11 cellular contexts compared by ENCODE assay signal in genomic region chr22:36465232-36466021, GRCh38. TPM values are rescaled to one million over a fixed set of nuclear protein-coding genes. Genes with fewer than 3 reads are reported as not detected.
DNase-seq lines count a peak whose midpoint lies in the region; ATAC-seq, FAIRE-seq and TF ChIP-seq lines count a peak whose summit lies in the region.
"Had no signal": no experiment of that assay in that cellular context is flagged by ENCODE, and none has a peak within 500 bp of the region (broad histone marks: within the 10 kb centered on the region; RNA-seq: fewer than 3 reads in every experiment).

No MANE protein-coding gene starts in this region.

- no TSS peak for BruUV-seq in Caco-2 (replicated peaks; lab: Mats Ljungman, UMichigan)

- peak overlapping the region; percentile 96 for H3K27ac ChIP-seq in RWPE1
- peak overlapping the region; percentile 92 to 97 (median 94) for H3K27ac ChIP-seq in pancreas
- H3K27ac ChIP-seq: neutrophil had no signal

- intact Hi-C loops in Caco-2 (cut with micrococcal nuclease; ENCODE audit: unreplicated experiment) (no loop called here), pancreas (cut with DNase I) (loop anchor here in 1 of 3 donors (5.0 kb wide), 1 partner anchor 163 kb away; no protein-coding TSS in a partner anchor)
- intact Hi-C loops in activated naive CD4-positive, alpha-beta T cell treated with anti-CD3 and anti-CD28 coated beads for 36 hours (cut with micrococcal nuclease): no loop called here

- peak overlapping the region; percentile 42 for H3K27ac Mint-ChIP-seq in Caco-2 (ENCODE audit: unreplicated experiment)
- H3K27ac Mint-ChIP-seq in activated naive CD4-positive, alpha-beta T cell treated with anti-CD3 and anti-CD28 coated beads for 36 hours: no peak overlapping the region

- TF ChIP-seq CTCF in Caco-2 (IDR thresholded peaks at IDR 0.05; ENCODE audit: insufficient read depth in 1 of 2, low read depth in 1 of 2, low read length in 1 of 2, severe bottlenecking in 1 of 2, unreplicated experiment in 1 of 2) (no peak), RWPE1 (conservative IDR thresholded peaks at IDR 0.05; ENCODE audit: low read depth) (no peak), fibroblast of mammary gland (conservative IDR thresholded peaks at IDR 0.05; ENCODE audit: control insufficient read depth, insufficient read depth, low read depth, low read length) (no peak), pancreas (IDR thresholded peaks at IDR 0.05) (no peak)

- peaks cover 25% of the 10 kb centered on the region for H3K36me3 Mint-ChIP-seq in Caco-2 (ENCODE audit: insufficient read depth, unreplicated experiment)
- peaks cover 6% of the 10 kb centered on the region for H3K36me3 Mint-ChIP-seq in activated naive CD4-positive, alpha-beta T cell treated with anti-CD3 and anti-CD28 coated beads for 36 hours (ENCODE audit: low read depth)

- POLR2A ChIA-PET in Caco-2 (lab: Charles Lee) (interaction anchor here (0.5 kb wide), 1 partner anchor 13 kb away, joined by 3 read pairs; no protein-coding TSS in a partner anchor), RWPE1 (lab: Yijun Ruan, JAX; ENCODE audit: low non-redundant PET) (no interaction called here)

- no peaks in the 10 kb centered on the region for H3K27me3 ChIP-seq in Caco-2 (replicated peaks; ENCODE audit: control insufficient read depth, insufficient read depth, low read length)
- H3K27me3 ChIP-seq in pancreas: no peaks in the 10 kb centered on the region
- H3K27me3 ChIP-seq: neutrophil had no signal

- H3K9me3 ChIP-seq in Caco-2: no peaks in the 10 kb centered on the region
- no peaks in the 10 kb centered on the region for H3K9me3 ChIP-seq in pancreas
- H3K9me3 ChIP-seq: neutrophil had no signal

- 14 to 16% methylated on average over 25 of the region's 25 CpGs for whole genome bisulfite sequencing in pancreas, 2 donors

- H3K4me3 ChIP-seq in Caco-2 (ENCODE audit: low read depth, low read length) (no peak overlapping the region), fibroblast of mammary gland (ENCODE audit: control insufficient read depth, low read depth, low read length) (no peak overlapping the region), pancreas (no peak overlapping the region)

- ATAC-seq in pancreas: peak; percentile 81 to 88 (median 86)

- H3K4me1 ChIP-seq in Caco-2 (peaks cover 26% of the 10 kb centered on the region), pancreas (peaks cover 21 to 36% (median 28%) of the 10 kb centered on the region in 3 donors)

- H3K9me3 Mint-ChIP-seq in Caco-2 (ENCODE audit: unreplicated experiment): no peaks in the 10 kb centered on the region
- no peaks in the 10 kb centered on the region for H3K9me3 Mint-ChIP-seq in activated naive CD4-positive, alpha-beta T cell treated with anti-CD3 and anti-CD28 coated beads for 36 hours

- H3K4me1 Mint-ChIP-seq in Caco-2 (ENCODE audit: low read depth, unreplicated experiment): peaks cover 9% of the 10 kb centered on the region
- peaks cover 28% of the 10 kb centered on the region for H3K4me1 Mint-ChIP-seq in activated naive CD4-positive, alpha-beta T cell treated with anti-CD3 and anti-CD28 coated beads for 36 hours (ENCODE audit: low read depth)

- CTCF ChIA-PET in Caco-2 (lab: Charles Lee): no interaction called here
- CTCF ChIA-PET in RWPE1 (lab: Yijun Ruan, JAX): interaction anchor here (0.9 kb wide), 1 partner anchor 164 kb away, joined by 4 read pairs; no protein-coding TSS in a partner anchor
- CTCF ChIA-PET in activated naive CD4-positive, alpha-beta T cell treated with anti-CD3 and anti-CD28 coated beads for 36 hours (lab: Charles Lee): interaction anchor here (0.6 to 9.9 kb wide), 3 partner anchors 165 to 241 kb away, joined by 4 to 119 read pairs (median 5); no protein-coding TSS in a partner anchor

- H3K27me3 Mint-ChIP-seq in Caco-2 (ENCODE audit: insufficient read depth, unreplicated experiment): no peaks in the 10 kb centered on the region
- H3K27me3 Mint-ChIP-seq in activated naive CD4-positive, alpha-beta T cell treated with anti-CD3 and anti-CD28 coated beads for 36 hours (ENCODE audit: low read depth): no peaks in the 10 kb centered on the region

- no peak overlapping the region for H3K4me3 Mint-ChIP-seq in Caco-2 (ENCODE audit: unreplicated experiment)
- no peak overlapping the region for H3K4me3 Mint-ChIP-seq in activated naive CD4-positive, alpha-beta T cell treated with anti-CD3 and anti-CD28 coated beads for 36 hours

- FAIRE-seq in pancreas (lab: Jason Lieb, UNC): peak; percentile 37
- FAIRE-seq: GM18507, TTC549 had no signal

- DNase-seq in Caco-2 (no peak), RWPE1 (ENCODE audit: low spot score) (peak; percentile 86), fibroblast of mammary gland (ENCODE audit: low read depth) (peak; percentile 85), pancreas (peak; percentile 92 to 100 (median 99)), T-helper 9 cell (no peak), NCI-H1092 (lab: John Stamatoyannopoulos, UW) (no peak), hippocampal formation (lab: John Stamatoyannopoulos, UW) (no peak)
- no peak for DNase-seq in activated naive CD4-positive, alpha-beta T cell treated with anti-CD3 and anti-CD28 coated beads for 36 hours

- H3K36me3 ChIP-seq in Caco-2 (ENCODE audit: control insufficient read depth, insufficient read depth, low read length) (no peaks in the 10 kb centered on the region), pancreas (no peaks in the 10 kb centered on the region)
- H3K36me3 ChIP-seq: neutrophil had no signal

RNA-seq across cellular contexts. Expression of gene TXN2, which starts 16.0 kb away (rescaled TPM):
- total RNA-seq in Caco-2 (2022) (75.8 and 77.2 TPM in 2 replicates), pancreas (10 to 100 TPM; 20.4 to 33.6 (median 30.5) TPM)
- 10 to 100 TPM; 43.1 to 49.5 TPM for polyA plus RNA-seq in pancreas
- 100 to 1,000 TPM; 108 to 113 TPM for total RNA-seq in activated naive CD4-positive, alpha-beta T cell treated with anti-CD3 and anti-CD28 coated beads for 36 hours

RNA-seq across cellular contexts. Expression of gene FOXRED2, which starts 41.4 kb away (rescaled TPM):
- total RNA-seq in Caco-2 (2022) (182 and 220 TPM in 2 replicates), pancreas (1 to 10 TPM; 3.9 to 6.0 (median 5.3) TPM)
- 1 to 10 TPM; 2.0 to 3.5 TPM for polyA plus RNA-seq in pancreas
- total RNA-seq in activated naive CD4-positive, alpha-beta T cell treated with anti-CD3 and anti-CD28 coated beads for 36 hours: 10 to 100 TPM; 10.6 to 11.9 TPM

Comparison
In these comparisons a context has a peak if more than half of its experiments do, and no peak if none do; other contexts are left out.
1. DNase-seq: peak in RWPE1 (single experiment), fibroblast of mammary gland (single experiment) and pancreas (6 of 6); none in Caco-2 (0 of 2), activated naive CD4-positive, alpha-beta T cell treated with anti-CD3 and anti-CD28 coated beads for 36 hours (single experiment), T-helper 9 cell (single experiment), NCI-H1092 (single experiment) and hippocampal formation (0 of 2).
2. RNA of gene FOXRED2, which starts 41.4 kb away (total RNA-seq): 182 to 220 TPM in Caco-2; 10.6 to 11.9 TPM in activated naive CD4-positive, alpha-beta T cell treated with anti-CD3 and anti-CD28 coated beads for 36 hours and 3.9 to 6.0 TPM in pancreas; every median in the first group is over 10 times any median in the second.